Comparison of ENCODE assay signal across 19 cellular contexts in the genomic region with DNA sequence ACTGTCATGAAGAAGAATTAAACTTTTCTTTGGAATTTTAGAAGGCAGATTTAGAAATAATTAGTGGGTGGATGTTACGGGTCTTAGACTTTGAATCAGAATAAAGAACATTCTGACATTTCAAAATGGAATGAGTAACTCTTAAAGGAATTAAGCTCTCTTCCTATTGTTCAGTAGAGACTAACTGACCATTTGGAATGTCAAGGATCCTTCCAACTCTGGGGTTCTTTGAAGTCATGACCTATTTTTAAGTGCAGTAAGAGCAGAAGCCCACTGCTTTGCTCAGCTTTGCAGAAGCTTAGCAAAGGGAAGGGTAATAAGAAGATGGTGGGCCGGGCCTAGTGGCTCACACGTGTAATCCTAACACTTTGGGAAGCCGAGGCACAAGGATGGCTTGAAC. TPM values are rescaled to one million over a fixed set of nuclear protein-coding genes. Genes with fewer than 3 reads are reported as not detected.
DNase-seq lines count a peak whose midpoint lies in the region; ATAC-seq and TF ChIP-seq lines count a peak whose summit lies in the region.
"Had no signal": no experiment of that assay in that cellular context is flagged by ENCODE, and none has a peak within 500 bp of the region (broad histone marks: within the 10 kb centered on the region; RNA-seq: fewer than 3 reads in every experiment).

No MANE protein-coding gene starts in this region.

- CTCF ChIA-PET in T-cell (lab: Charles Lee), result no interaction called here

- peaks cover 0 to 39% (median 31%) of the 10 kb centered on the region in 5 donors for H3K4me1 ChIP-seq in subcutaneous abdominal adipose tissue (ENCODE audit: control insufficient read depth in 5 of 5, insufficient read depth in 5 of 5, low read length in 5 of 5)

- no peaks in the 10 kb centered on the region for H3K27me3 Mint-ChIP-seq in activated naive CD8-positive, alpha-beta T cell
- H3K27me3 Mint-ChIP-seq in activated naive CD8-positive, alpha-beta T cell treated with anti-CD3 and anti-CD28 coated beads for 36 hours, result no peaks in the 10 kb centered on the region
- H3K27me3 Mint-ChIP-seq in T-cell, result no peaks in the 10 kb centered on the region
- H3K27me3 Mint-ChIP-seq: naive B cell had no signal

- H3K27ac Mint-ChIP-seq in activated naive CD8-positive, alpha-beta T cell, result peak overlapping the region; percentile 51
- H3K27ac Mint-ChIP-seq in activated naive CD8-positive, alpha-beta T cell treated with anti-CD3 and anti-CD28 coated beads for 36 hours, result no peak overlapping the region
- H3K27ac Mint-ChIP-seq in T-cell, result peak overlapping the region in 1 of 2 donors; percentile 65

- H3K4me3 Mint-ChIP-seq in activated naive CD8-positive, alpha-beta T cell, result peak overlapping the region; percentile 40
- no peak overlapping the region for H3K4me3 Mint-ChIP-seq in activated naive CD8-positive, alpha-beta T cell treated with anti-CD3 and anti-CD28 coated beads for 36 hours
- H3K4me3 Mint-ChIP-seq in T-cell, result peak overlapping the region in 2 of 3 donors; percentile 21 to 98
- H3K4me3 Mint-ChIP-seq: H9 had no signal

- H3K9ac ChIP-seq in subcutaneous abdominal adipose tissue (ENCODE audit: low read length in 5 of 5), result no peak overlapping the region

- DNase-seq in activated naive CD8-positive, alpha-beta T cell treated with anti-CD3 and anti-CD28 coated beads for 36 hours, result no peak
- DNase-seq in T-cell (no peak), fibroblast of pulmonary artery (ENCODE audit: low read depth) (peak; percentile 25), glomerular visceral epithelial cell (ENCODE audit: extremely low spot score) (no peak), WERI-Rb-1 (no peak)
- DNase-seq: adrenal gland, AML-193, gastrocnemius medialis, GDM1, H9, naive B cell, NCI-H226, T-helper 2 cell had no signal

- no peaks in the 10 kb centered on the region for H3K9me3 ChIP-seq in subcutaneous abdominal adipose tissue (ENCODE audit: control insufficient read depth in 5 of 5, low read length in 5 of 5)
- no peaks in the 10 kb centered on the region for H3K9me3 ChIP-seq in WERI-Rb-1 (ENCODE audit: severe bottlenecking)
- H3K9me3 ChIP-seq: adrenal gland, gastrocnemius medialis had no signal

- POLR2A ChIA-PET in T-cell (lab: Charles Lee), result no interaction called here

- peaks cover 80% of the 10 kb centered on the region for H3K4me1 Mint-ChIP-seq in activated naive CD8-positive, alpha-beta T cell (ENCODE audit: low read depth)
- H3K4me1 Mint-ChIP-seq in activated naive CD8-positive, alpha-beta T cell treated with anti-CD3 and anti-CD28 coated beads for 36 hours, result peaks cover 62% of the 10 kb centered on the region
- peaks cover 78 to 82% (median 79%) of the 10 kb centered on the region in 3 donors for H3K4me1 Mint-ChIP-seq in T-cell

- TF ChIP-seq CTCF in fibroblast of pulmonary artery (IDR thresholded peaks at IDR 0.05; ENCODE audit: low read length, missing control alignments) (no peak), WERI-Rb-1 (IDR thresholded peaks at IDR 0.05; ENCODE audit: low read depth, low read length) (no peak)

- H3K4me3 ChIP-seq in fibroblast of pulmonary artery (replicated peaks; ENCODE audit: low read depth, low read length) (no peak overlapping the region), subcutaneous abdominal adipose tissue (ENCODE audit: low read depth in 1 of 5, low read length in 5 of 5) (no peak overlapping the region), WERI-Rb-1 (ENCODE audit: low read depth, low read length) (no peak overlapping the region)
- H3K4me3 ChIP-seq: adrenal gland, gastrocnemius medialis had no signal

- H3K27me3 ChIP-seq in subcutaneous abdominal adipose tissue (ENCODE audit: control insufficient read depth in 5 of 5, insufficient read depth in 4 of 5, low read length in 5 of 5) (no peaks in the 10 kb centered on the region), WERI-Rb-1 (ENCODE audit: insufficient read depth, low read depth, severe bottlenecking) (no peaks in the 10 kb centered on the region)
- H3K27me3 ChIP-seq: adrenal gland, gastrocnemius medialis had no signal

- H3K36me3 Mint-ChIP-seq in activated naive CD8-positive, alpha-beta T cell, result peaks cover 18% of the 10 kb centered on the region
- peaks cover 56% of the 10 kb centered on the region for H3K36me3 Mint-ChIP-seq in activated naive CD8-positive, alpha-beta T cell treated with anti-CD3 and anti-CD28 coated beads for 36 hours
- H3K36me3 Mint-ChIP-seq in T-cell, result peaks cover 32% of the 10 kb centered on the region
- H3K36me3 Mint-ChIP-seq: naive B cell had no signal

- ATAC-seq in T-cell (replicated peaks in 1 of 4), result no peak
- ATAC-seq in HG03442 (IDR thresholded peaks at IDR 0.05; ENCODE audit: unreplicated experiment), result no peak
- ATAC-seq: gastrocnemius medialis had no signal

- H3K9me3 Mint-ChIP-seq in activated naive CD8-positive, alpha-beta T cell (ENCODE audit: low read depth), result no peaks in the 10 kb centered on the region
- H3K9me3 Mint-ChIP-seq in activated naive CD8-positive, alpha-beta T cell treated with anti-CD3 and anti-CD28 coated beads for 36 hours, result peaks cover 8% of the 10 kb centered on the region
- no peaks in the 10 kb centered on the region for H3K9me3 Mint-ChIP-seq in T-cell
- H3K9me3 Mint-ChIP-seq: H9, naive B cell had no signal

- H3K36me3 ChIP-seq in subcutaneous abdominal adipose tissue (ENCODE audit: control insufficient read depth in 5 of 5, insufficient read depth in 5 of 5, low read length in 5 of 5) (peaks cover 0 to 2% (median 0%) of the 10 kb centered on the region in 5 donors), WERI-Rb-1 (no peaks in the 10 kb centered on the region; the same call in 1 of the 2 replicates)
- H3K36me3 ChIP-seq: adrenal gland, gastrocnemius medialis had no signal

- peak overlapping the region; percentile 38 for H3K27ac ChIP-seq in subcutaneous abdominal adipose tissue (ENCODE audit: low read depth, low read length)
- H3K27ac ChIP-seq in WERI-Rb-1, result no peak overlapping the region

RNA-seq across cellular contexts. Expression of gene CHURC1, which starts 4.0 kb away (rescaled TPM):
- 10 to 100 TPM; 49.8 to 59.2 TPM for total RNA-seq in activated naive CD8-positive, alpha-beta T cell treated with anti-CD3 and anti-CD28 coated beads for 36 hours
- total RNA-seq in T-cell, result 10 to 100 TPM; 57.6 to 99.7 (median 91.1) TPM

RNA-seq across cellular contexts. Expression of gene GPX2, which starts 24.3 kb away (rescaled TPM):
- total RNA-seq in activated naive CD8-positive, alpha-beta T cell treated with anti-CD3 and anti-CD28 coated beads for 36 hours, result not detected
- total RNA-seq in T-cell, result under 1 TPM in 3 of 5 donors, not detected in 2; 0.56 to 0.93 (median 0.89) TPM
- total RNA-seq: MCF 10A, pulmonary artery endothelial cell, subcutaneous adipose tissue had no signal

RNA-seq across cellular contexts. Expression of gene SPTB, which starts 38.5 kb away (rescaled TPM):
- under 1 TPM; 0.31 to 0.32 TPM for total RNA-seq in activated naive CD8-positive, alpha-beta T cell treated with anti-CD3 and anti-CD28 coated beads for 36 hours
- under 1 TPM; 0.07 to 0.13 (median 0.09) TPM for total RNA-seq in T-cell

RNA-seq across cellular contexts. Expression of gene RAB15, which starts 53.9 kb away (rescaled TPM):
- 1 to 10 TPM; 3.4 TPM for total RNA-seq in activated naive CD8-positive, alpha-beta T cell treated with anti-CD3 and anti-CD28 coated beads for 36 hours
- 1 to 10 TPM; 3.9 to 9.7 (median 4.3) TPM for total RNA-seq in T-cell
